ENCODE assay signal across 11 cellular contexts in genomic region chr11:111733009-111733408, GRCh38. TPM values are rescaled to one million over a fixed set of nuclear protein-coding genes. Genes with fewer than 3 reads are reported as not detected.
A peak's percentile ranks its signal among the peaks of the same experiment; 100 is the strongest.
DNase-seq lines count a peak whose midpoint lies in the region; ATAC-seq and TF ChIP-seq lines count a peak whose summit lies in the region.
"Had no signal": no experiment of that assay in that cellular context is flagged by ENCODE, and none has a peak within 500 bp of the region (broad histone marks: within the 10 kb centered on the region; RNA-seq: fewer than 3 reads in every experiment).

No MANE protein-coding gene starts in this region.

- no peak for TF ChIP-seq CTCF in AG10803 (conservative IDR thresholded peaks at IDR 0.05; ENCODE audit: low read length)

- no peak overlapping the region for H3K4me3 ChIP-seq in AG10803 (ENCODE audit: low read length)
- H3K4me3 ChIP-seq: SK-N-MC had no signal

- ATAC-seq in HG03196 (IDR thresholded peaks at IDR 0.05; ENCODE audit: unreplicated experiment) (no peak), HG02938 (IDR thresholded peaks at IDR 0.05; ENCODE audit: unreplicated experiment) (no peak), HG02798 (IDR thresholded peaks at IDR 0.05; ENCODE audit: poor library complexity, unreplicated experiment) (no peak)

- DNase-seq in AG10803 (ENCODE audit: low read depth) (peak; percentile 77), glomerular visceral epithelial cell (ENCODE audit: extremely low spot score) (peak; percentile 78), posterior vena cava (ENCODE audit: low spot score) (peak; percentile 93)
- no peak for DNase-seq in stimulated activated CD4-positive, alpha-beta T cell treated with anti-CD3 and anti-CD28 coated beads, Interleukin-4, amount 100 ng/mL, for 24 hours
- DNase-seq: activated naive CD4-positive, alpha-beta T cell; CD4-positive, CD25-positive, alpha-beta regulatory T cell had no signal

- intact Hi-C loops in posterior vena cava (cut with DNase I) = loop anchor here in 1 of 2 donors (5.0 kb wide), 1 partner anchor 34 kb away; the partner anchor contains the start of gene PPP2R1B

- H3K27ac ChIP-seq in angular gyrus (ENCODE audit: low read depth, low read length) = peak overlapping the region; percentile 99
- H3K27ac ChIP-seq: SK-N-MC had no signal

RNA-seq across cellular contexts. Expression of gene PPP2R1B, which starts 33.2 kb away (rescaled TPM):
- total RNA-seq in posterior vena cava = 10 to 100 TPM; 16.7 to 22.5 TPM
